ENCODE assay signal across 26 cellular contexts in the genomic region with DNA sequence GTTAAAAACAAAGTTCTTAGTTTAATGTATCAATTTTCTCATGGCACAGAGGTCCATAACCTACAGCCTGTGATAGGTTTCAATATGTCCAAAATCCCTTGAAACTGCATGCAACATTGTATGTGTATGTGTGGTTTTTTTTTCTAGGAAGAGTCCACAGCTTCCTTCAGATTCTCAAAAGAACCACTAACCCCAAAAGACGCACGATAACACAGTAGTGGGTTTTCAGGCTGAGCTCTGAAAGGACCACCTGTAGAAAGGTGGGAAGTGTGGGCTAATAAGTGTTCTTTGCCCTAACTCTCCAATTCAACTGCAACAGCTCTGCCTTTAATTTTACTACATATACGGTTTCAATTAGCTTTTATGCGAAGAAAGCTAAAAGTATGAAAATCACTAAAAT.
"Had no signal": no experiment of that assay in that cellular context is flagged by ENCODE, and none has a peak within 500 bp of the region (broad histone marks: within the 10 kb centered on the region; RNA-seq: fewer than 3 reads in every experiment).

No MANE protein-coding gene starts in this region.

- H3K9me3 Mint-ChIP-seq: activated T-cell treated with anti-CD3 and anti-CD28 coated beads, Interleukin-2, amount 50 U/mL, for 4 hours; effector memory CD8-positive, alpha-beta T cell; naive thymus-derived CD4-positive, alpha-beta T cell; T-cell had no signal

- H3K4me1 ChIP-seq: gastrocnemius medialis, stomach, thyroid gland, upper lobe of left lung, vagina had no signal

- H3K9me3 ChIP-seq: gastrocnemius medialis, ovary, stomach, thyroid gland, upper lobe of left lung, vagina had no signal

- H3K27me3 Mint-ChIP-seq: activated CD4-positive, alpha-beta T cell treated with anti-CD3 and anti-CD28 coated beads for 36 hours; effector memory CD8-positive, alpha-beta T cell; naive thymus-derived CD4-positive, alpha-beta T cell; progenitor cell of endocrine pancreas; T-cell had no signal

- H3K27me3 ChIP-seq: gastrocnemius medialis, ovary, stomach, thyroid gland, upper lobe of left lung, vagina had no signal

- H3K4me1 Mint-ChIP-seq: activated CD4-positive, alpha-beta T cell treated with anti-CD3 and anti-CD28 coated beads for 36 hours; mesothelial cell of epicardium; T-cell had no signal

- ATAC-seq: activated CD4-positive, alpha-beta T cell treated with anti-CD3 and anti-CD28 coated beads for 36 hours; activated T-cell treated with anti-CD3 and anti-CD28 coated beads, Interleukin-2, amount 50 U/mL, for 4 hours; effector memory CD8-positive, alpha-beta T cell; gastrocnemius medialis; left cardiac atrium; naive thymus-derived CD4-positive, alpha-beta T cell; sciatic nerve; T-cell had no signal

- DNase-seq: activated CD4-positive, alpha-beta T cell treated with anti-CD3 and anti-CD28 coated beads for 36 hours; activated CD4-positive, alpha-beta T cell treated with anti-CD3 and anti-CD28 coated beads, Interleukin-2, amount 50 U/mL, for 48 hours; activated CD4-positive, CD25-positive, alpha-beta regulatory T cell; activated naive CD4-positive, alpha-beta T cell; activated T-cell treated with anti-CD3 and anti-CD28 coated beads, Interleukin-2, amount 50 U/mL, for 4 hours; amygdala; caudate nucleus; cortex of kidney; effector memory CD8-positive, alpha-beta T cell; erythroblast; gastrocnemius medialis; glutamatergic neuron; left cardiac atrium; naive thymus-derived CD4-positive, alpha-beta T cell; ovary; stimulated activated CD4-positive, alpha-beta T cell treated with anti-CD3 and anti-CD28 coated beads, Interleukin-12 subunit alpha, Interleukin-12 subunit beta, amount 100 ng/mL, for 4 hours; stimulated activated CD4-positive, alpha-beta T cell treated with anti-CD3 and anti-CD28 coated beads, Interleukin-4, amount 100 ng/mL, for 1 hour; stomach; T-cell; thyroid gland; upper lobe of left lung had no signal

- H3K36me3 ChIP-seq: ovary had no signal

- H3K4me3 Mint-ChIP-seq: activated CD4-positive, alpha-beta T cell treated with anti-CD3 and anti-CD28 coated beads for 36 hours; activated T-cell treated with anti-CD3 and anti-CD28 coated beads, Interleukin-2, amount 50 U/mL, for 4 hours; effector memory CD8-positive, alpha-beta T cell; mesothelial cell of epicardium; T-cell had no signal

- H3K27ac ChIP-seq: gastrocnemius medialis, ovary, skin epidermis, stomach, thyroid gland, upper lobe of left lung, vagina had no signal

- H3K27ac Mint-ChIP-seq: activated CD4-positive, alpha-beta T cell treated with anti-CD3 and anti-CD28 coated beads for 36 hours; effector memory CD8-positive, alpha-beta T cell; mesothelial cell of epicardium; progenitor cell of endocrine pancreas had no signal

- H3K4me3 ChIP-seq: gastrocnemius medialis, ovary, skin epidermis, stomach, thyroid gland, upper lobe of left lung, vagina had no signal
